Comparison of ENCODE assay signal across 3 cellular contexts in genomic region chr21:34554670-34555069, GRCh38. TPM values are rescaled to one million over a fixed set of nuclear protein-coding genes. Genes with fewer than 3 reads are reported as not detected.
"Had no signal": no experiment of that assay in that cellular context is flagged by ENCODE, and none has a peak within 500 bp of the region (broad histone marks: within the 10 kb centered on the region; RNA-seq: fewer than 3 reads in every experiment).

No MANE protein-coding gene starts in this region.

RNA-seq across cellular contexts. Expression of gene KCNE1, which starts 42.7 kb away (rescaled TPM):
- total RNA-seq: activated B cell treated with CpG ODN at 0.5 μM for 24 hours; activated CD8-positive, alpha-beta T cell treated with anti-CD3 and anti-CD28 coated beads for 36 hours; activated naive CD4-positive, alpha-beta T cell treated with anti-CD3 and anti-CD28 coated beads for 36 hours had no signal
